Comparison of ENCODE assay signal across 1 cellular context in genomic region chr5:138752951-138753793, GRCh38.
A peak's percentile ranks its signal among the peaks of the same experiment; 100 is the strongest.
TF ChIP-seq lines count a peak whose summit lies in the region.

TSS of gene CTNNA1 (plus strand) at chr5:138753425. CDS start at chr5:138781925, 28,500 bp downstream.

TF ChIP-seq in PFSK-1, 5 proteins besides CTCF, POLR2A, EP300 and RAD21 (continued from another document):
- no peak for TF ChIP-seq REST (IDR thresholded peaks at IDR 0.05; ENCODE audit: insufficient read depth in 1 of 2, low read depth in 2 of 2, low read length in 2 of 2)
- peak; percentile 79; the same call in 1 of the 2 replicates for TF ChIP-seq SIN3A (IDR thresholded peaks at IDR 0.05; ENCODE audit: borderline replicate concordance, insufficient read depth, low read length)
- no peak for TF ChIP-seq TAF1 (IDR thresholded peaks at IDR 0.05; ENCODE audit: borderline replicate concordance, insufficient read depth, low read length)
